ENCODE assay signal across 1 cellular context in genomic region chr15:100627789-100628395, GRCh38.
TF ChIP-seq lines count a peak whose summit lies in the region.

No MANE protein-coding gene starts in this region.

TF ChIP-seq in GM23338, 12 proteins besides CTCF, POLR2A, EP300 and RAD21 (continued from another document):
- TF ChIP-seq, protein P1, sequence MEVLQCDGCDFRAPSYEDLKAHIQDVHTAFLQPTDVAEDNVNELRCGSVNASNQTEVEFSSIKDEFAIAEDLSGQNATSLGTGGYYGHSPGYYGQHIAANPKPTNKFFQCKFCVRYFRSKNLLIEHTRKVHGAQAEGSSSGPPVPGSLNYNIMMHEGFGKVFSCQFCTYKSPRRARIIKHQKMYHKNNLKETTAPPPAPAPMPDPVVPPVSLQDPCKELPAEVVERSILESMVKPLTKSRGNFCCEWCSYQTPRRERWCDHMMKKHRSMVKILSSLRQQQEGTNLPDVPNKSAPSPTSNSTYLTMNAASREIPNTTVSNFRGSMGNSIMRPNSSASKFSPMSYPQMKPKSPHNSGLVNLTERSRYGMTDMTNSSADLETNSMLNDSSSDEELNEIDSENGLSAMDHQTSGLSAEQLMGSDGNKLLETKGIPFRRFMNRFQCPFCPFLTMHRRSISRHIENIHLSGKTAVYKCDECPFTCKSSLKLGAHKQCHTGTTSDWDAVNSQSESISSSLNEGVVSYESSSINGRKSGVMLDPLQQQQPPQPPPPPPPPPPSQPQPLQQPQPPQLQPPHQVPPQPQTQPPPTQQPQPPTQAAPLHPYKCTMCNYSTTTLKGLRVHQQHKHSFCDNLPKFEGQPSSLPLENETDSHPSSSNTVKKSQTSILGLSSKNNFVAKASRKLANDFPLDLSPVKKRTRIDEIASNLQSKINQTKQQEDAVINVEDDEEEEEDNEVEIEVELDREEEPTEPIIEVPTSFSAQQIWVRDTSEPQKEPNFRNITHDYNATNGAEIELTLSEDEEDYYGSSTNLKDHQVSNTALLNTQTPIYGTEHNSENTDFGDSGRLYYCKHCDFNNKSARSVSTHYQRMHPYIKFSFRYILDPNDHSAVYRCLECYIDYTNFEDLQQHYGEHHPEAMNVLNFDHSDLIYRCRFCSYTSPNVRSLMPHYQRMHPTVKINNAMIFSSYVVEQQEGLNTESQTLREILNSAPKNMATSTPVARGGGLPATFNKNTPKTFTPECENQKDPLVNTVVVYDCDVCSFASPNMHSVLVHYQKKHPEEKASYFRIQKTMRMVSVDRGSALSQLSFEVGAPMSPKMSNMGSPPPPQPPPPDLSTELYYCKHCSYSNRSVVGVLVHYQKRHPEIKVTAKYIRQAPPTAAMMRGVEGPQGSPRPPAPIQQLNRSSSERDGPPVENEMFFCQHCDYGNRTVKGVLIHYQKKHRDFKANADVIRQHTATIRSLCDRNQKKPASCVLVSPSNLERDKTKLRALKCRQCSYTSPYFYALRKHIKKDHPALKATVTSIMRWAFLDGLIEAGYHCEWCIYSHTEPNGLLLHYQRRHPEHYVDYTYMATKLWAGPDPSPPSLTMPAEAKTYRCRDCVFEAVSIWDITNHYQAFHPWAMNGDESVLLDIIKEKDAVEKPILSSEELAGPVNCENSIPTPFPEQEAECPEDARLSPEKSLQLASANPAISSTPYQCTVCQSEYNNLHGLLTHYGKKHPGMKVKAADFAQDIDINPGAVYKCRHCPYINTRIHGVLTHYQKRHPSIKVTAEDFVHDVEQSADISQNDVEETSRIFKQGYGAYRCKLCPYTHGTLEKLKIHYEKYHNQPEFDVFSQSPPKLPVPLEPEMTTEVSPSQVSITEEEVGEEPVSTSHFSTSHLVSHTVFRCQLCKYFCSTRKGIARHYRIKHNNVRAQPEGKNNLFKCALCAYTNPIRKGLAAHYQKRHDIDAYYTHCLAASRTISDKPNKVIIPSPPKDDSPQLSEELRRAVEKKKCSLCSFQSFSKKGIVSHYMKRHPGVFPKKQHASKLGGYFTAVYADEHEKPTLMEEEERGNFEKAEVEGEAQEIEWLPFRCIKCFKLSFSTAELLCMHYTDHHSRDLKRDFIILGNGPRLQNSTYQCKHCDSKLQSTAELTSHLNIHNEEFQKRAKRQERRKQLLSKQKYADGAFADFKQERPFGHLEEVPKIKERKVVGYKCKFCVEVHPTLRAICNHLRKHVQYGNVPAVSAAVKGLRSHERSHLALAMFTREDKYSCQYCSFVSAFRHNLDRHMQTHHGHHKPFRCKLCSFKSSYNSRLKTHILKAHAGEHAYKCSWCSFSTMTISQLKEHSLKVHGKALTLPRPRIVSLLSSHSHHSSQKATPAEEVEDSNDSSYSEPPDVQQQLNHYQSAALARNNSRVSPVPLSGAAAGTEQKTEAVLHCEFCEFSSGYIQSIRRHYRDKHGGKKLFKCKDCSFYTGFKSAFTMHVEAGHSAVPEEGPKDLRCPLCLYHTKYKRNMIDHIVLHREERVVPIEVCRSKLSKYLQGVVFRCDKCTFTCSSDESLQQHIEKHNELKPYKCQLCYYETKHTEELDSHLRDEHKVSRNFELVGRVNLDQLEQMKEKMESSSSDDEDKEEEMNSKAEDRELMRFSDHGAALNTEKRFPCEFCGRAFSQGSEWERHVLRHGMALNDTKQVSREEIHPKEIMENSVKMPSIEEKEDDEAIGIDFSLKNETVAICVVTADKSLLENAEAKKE (CRISPR knock-in tag; IDR thresholded peaks at IDR 0.05) = no peak
- TF ChIP-seq POLR2AphosphoS5 (IDR thresholded peaks at IDR 0.05; ENCODE audit: low read depth) (no peak), EZH2 (IDR thresholded peaks at IDR 0.05; ENCODE audit: low read depth, unreplicated experiment) (no peak), NANOG (IDR thresholded peaks at IDR 0.05; ENCODE audit: borderline replicate concordance) (no peak)
